8 cellular contexts compared by ENCODE assay signal in genomic region chr6:2891768-2892170, GRCh38. TPM values are rescaled to one million over a fixed set of nuclear protein-coding genes. Genes with fewer than 3 reads are reported as not detected.
A peak's percentile ranks its signal among the peaks of the same experiment; 100 is the strongest.
DNase-seq lines count a peak whose midpoint lies in the region; ATAC-seq and TF ChIP-seq lines count a peak whose summit lies in the region.

No MANE protein-coding gene starts in this region.

- H3K27ac Mint-ChIP-seq in MCF 10A (ENCODE audit: low read depth, unreplicated experiment): no peak overlapping the region

- POLR2A ChIA-PET in GM10248 (lab: Yijun Ruan, JAX): interaction anchor here (0.6 to 1.3 kb wide), 3 partner anchors 45 to 172 kb away, joined by 3 read pairs; no protein-coding TSS in a partner anchor
- POLR2A ChIA-PET in MCF 10A (lab: Yijun Ruan, JAX): no interaction called here

- H3K36me3 ChIP-seq in KMS-11 (ENCODE audit: insufficient read depth): no peaks in the 10 kb centered on the region
- H3K36me3 ChIP-seq in vagina: peaks cover 0 to 20% of the 10 kb centered on the region in 2 donors

- intact Hi-C loops in vagina (cut with DNase I) (no loop called here), MCF 10A (cut with micrococcal nuclease) (no loop called here)

- ATAC-seq in HG03095 (IDR thresholded peaks at IDR 0.05; ENCODE audit: unreplicated experiment): no peak

- TF ChIP-seq POLR2A in vagina (IDR thresholded peaks at IDR 0.05): no peak

- H3K4me3 ChIP-seq in KMS-11 (IDR thresholded peaks at IDR 0.05; ENCODE audit: insufficient read depth, low read depth, low read length) (no peak overlapping the region), vagina (no peak overlapping the region)

- H3K9ac ChIP-seq in KMS-11: peak overlapping the region; percentile 30; the same call in 1 of the 2 replicates

- H3K4me2 ChIP-seq in KMS-11: peak overlapping the region; percentile 24

- peaks cover 79% of the 10 kb centered on the region for H3K27me3 Mint-ChIP-seq in MCF 10A (ENCODE audit: insufficient read depth, unreplicated experiment)

- H3K79me2 ChIP-seq in KMS-11 (ENCODE audit: insufficient read depth, low read depth): no peaks in the 10 kb centered on the region

- no TSS peak for BruUV-seq in MCF 10A (replicated peaks; lab: Mats Ljungman, UMichigan)

- H3K4me1 Mint-ChIP-seq in MCF 10A (ENCODE audit: insufficient read depth, unreplicated experiment): no peaks in the 10 kb centered on the region

- H3K4me1 ChIP-seq in KMS-11 (ENCODE audit: low read depth, poor library complexity, severe bottlenecking) (peaks cover 6% of the 10 kb centered on the region), vagina (no peaks in the 10 kb centered on the region)

- no peak overlapping the region for H3K27ac ChIP-seq in KMS-11
- no peak overlapping the region for H3K27ac ChIP-seq in vagina

- H2AFZ ChIP-seq in KMS-11 (ENCODE audit: low read depth): peak overlapping the region; percentile 19; the same call in 1 of the 2 replicates

- H3K9me3 Mint-ChIP-seq in MCF 10A (ENCODE audit: unreplicated experiment): no peaks in the 10 kb centered on the region

- DNase-seq in GM10248 (ENCODE audit: extremely low spot score): peak; percentile 57
- DNase-seq in activated CD8-positive, alpha-beta memory T cell treated with anti-CD3 and anti-CD28 coated beads, Interleukin-2, amount 50 U/mL, for 48 hours: peak; percentile 82
- peak; percentile 74 for DNase-seq in retina
- no peak for DNase-seq in vagina (ENCODE audit: extremely low spot score in 2 of 2)
- no peak for DNase-seq in MCF 10A (ENCODE audit: unreplicated experiment)
- no peak for DNase-seq in kidney glomerular epithelial cell (lab: John Stamatoyannopoulos, UW)

- no peaks in the 10 kb centered on the region for H4K20me1 ChIP-seq in KMS-11 (ENCODE audit: insufficient read depth)

- H3K27me3 ChIP-seq in KMS-11 (ENCODE audit: insufficient read depth, low read depth) (no peaks in the 10 kb centered on the region), vagina (no peaks in the 10 kb centered on the region)

- TF ChIP-seq CTCF in GM10248 (IDR thresholded peaks at IDR 0.05; ENCODE audit: control extremely low read depth, extremely low read depth, low read depth, missing control alignments) (no peak), KMS-11 (conservative IDR thresholded peaks at IDR 0.05; ENCODE audit: low read depth, low read length) (no peak), vagina (IDR thresholded peaks at IDR 0.05) (no peak), MCF 10A (IDR thresholded peaks at IDR 0.05; ENCODE audit: unreplicated experiment) (no peak)

- no peaks in the 10 kb centered on the region for H3K9me3 ChIP-seq in vagina

- no peaks in the 10 kb centered on the region for H3K36me3 Mint-ChIP-seq in MCF 10A (ENCODE audit: insufficient read depth, unreplicated experiment)

- no peak overlapping the region for H3K4me3 Mint-ChIP-seq in MCF 10A (ENCODE audit: unreplicated experiment)

- CTCF ChIA-PET in GM10248 (lab: Yijun Ruan, JAX): interaction anchor here (0.7 to 1.2 kb wide), 4 partner anchors 14 to 46 kb away, joined by 3 to 4 read pairs (median 4); no protein-coding TSS in a partner anchor
- CTCF ChIA-PET in MCF 10A (lab: Yijun Ruan, JAX): interaction anchor here (0.6 to 1.1 kb wide), 3 partner anchors 34 to 100 kb away, joined by 3 read pairs; no protein-coding TSS in a partner anchor

RNA-seq across cellular contexts. Expression of gene SERPINB9, which starts 11.3 kb away (rescaled TPM):
- 6.9 TPM for total RNA-seq in vagina
- total RNA-seq in MCF 10A (2022): not detected in 2 replicates

RNA-seq across cellular contexts. Expression of gene SERPINB1, which starts 50.1 kb away (rescaled TPM):
- total RNA-seq in vagina: 38.1 TPM
- 20.8 and 28.0 TPM in 2 replicates for total RNA-seq in MCF 10A (2022)

Comparison
In these comparisons a context has a peak if more than half of its experiments do, and no peak if none do; other contexts are left out.
1. DNase-seq: peak in GM10248 (single experiment), activated CD8-positive, alpha-beta memory T cell treated with anti-CD3 and anti-CD28 coated beads, Interleukin-2, amount 50 U/mL, for 48 hours (single experiment) and retina (single experiment); none in vagina (0 of 2), MCF 10A (single experiment) and kidney glomerular epithelial cell (single experiment).